In the genomic region with DNA sequence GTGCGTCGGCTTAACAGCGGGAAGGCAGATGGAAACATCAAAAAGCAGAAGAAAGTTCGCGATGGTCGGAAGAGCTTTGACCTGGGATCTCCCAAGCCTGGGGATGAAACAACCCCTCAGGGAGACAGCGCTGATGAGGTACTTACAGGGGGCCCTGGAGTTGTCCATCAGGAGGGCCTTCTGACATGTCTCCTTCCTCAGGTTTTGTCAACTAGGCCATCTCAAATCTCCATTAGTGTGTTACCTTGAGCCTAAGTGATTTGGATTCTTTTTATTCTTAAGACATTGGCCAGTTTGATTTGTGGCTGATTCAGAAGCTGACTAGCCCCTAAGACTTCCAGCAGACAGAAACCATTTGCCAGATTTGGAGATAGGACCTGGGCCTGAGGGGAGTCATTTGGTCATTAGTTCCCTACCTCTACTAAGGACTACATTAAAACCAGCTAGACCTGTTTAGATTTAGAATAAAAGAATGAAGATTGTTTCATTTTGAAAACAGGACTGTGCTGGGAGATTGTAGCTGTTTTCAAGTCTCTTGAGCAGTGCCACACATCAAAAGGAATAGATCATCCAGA, we compare ENCODE assay signal across 1 cellular context.
TF ChIP-seq lines count a peak whose summit lies in the region.

No MANE protein-coding gene starts in this region.

TF ChIP-seq in WTC11, 78 proteins besides CTCF, POLR2A, EP300 and RAD21 (continued from another document):
- TF ChIP-seq, protein P1, sequence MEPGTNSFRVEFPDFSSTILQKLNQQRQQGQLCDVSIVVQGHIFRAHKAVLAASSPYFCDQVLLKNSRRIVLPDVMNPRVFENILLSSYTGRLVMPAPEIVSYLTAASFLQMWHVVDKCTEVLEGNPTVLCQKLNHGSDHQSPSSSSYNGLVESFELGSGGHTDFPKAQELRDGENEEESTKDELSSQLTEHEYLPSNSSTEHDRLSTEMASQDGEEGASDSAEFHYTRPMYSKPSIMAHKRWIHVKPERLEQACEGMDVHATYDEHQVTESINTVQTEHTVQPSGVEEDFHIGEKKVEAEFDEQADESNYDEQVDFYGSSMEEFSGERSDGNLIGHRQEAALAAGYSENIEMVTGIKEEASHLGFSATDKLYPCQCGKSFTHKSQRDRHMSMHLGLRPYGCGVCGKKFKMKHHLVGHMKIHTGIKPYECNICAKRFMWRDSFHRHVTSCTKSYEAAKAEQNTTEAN (CRISPR knock-in tag; IDR thresholded peaks at IDR 0.05): no peak
- TF ChIP-seq, protein P2, sequence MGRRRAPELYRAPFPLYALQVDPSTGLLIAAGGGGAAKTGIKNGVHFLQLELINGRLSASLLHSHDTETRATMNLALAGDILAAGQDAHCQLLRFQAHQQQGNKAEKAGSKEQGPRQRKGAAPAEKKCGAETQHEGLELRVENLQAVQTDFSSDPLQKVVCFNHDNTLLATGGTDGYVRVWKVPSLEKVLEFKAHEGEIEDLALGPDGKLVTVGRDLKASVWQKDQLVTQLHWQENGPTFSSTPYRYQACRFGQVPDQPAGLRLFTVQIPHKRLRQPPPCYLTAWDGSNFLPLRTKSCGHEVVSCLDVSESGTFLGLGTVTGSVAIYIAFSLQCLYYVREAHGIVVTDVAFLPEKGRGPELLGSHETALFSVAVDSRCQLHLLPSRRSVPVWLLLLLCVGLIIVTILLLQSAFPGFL (CRISPR knock-in tag; IDR thresholded peaks at IDR 0.05; ENCODE audit: borderline replicate concordance): no peak
- no peak for TF ChIP-seq ZNF423 (CRISPR knock-in tag; IDR thresholded peaks at IDR 0.05)
- TF ChIP-seq, protein P3, sequence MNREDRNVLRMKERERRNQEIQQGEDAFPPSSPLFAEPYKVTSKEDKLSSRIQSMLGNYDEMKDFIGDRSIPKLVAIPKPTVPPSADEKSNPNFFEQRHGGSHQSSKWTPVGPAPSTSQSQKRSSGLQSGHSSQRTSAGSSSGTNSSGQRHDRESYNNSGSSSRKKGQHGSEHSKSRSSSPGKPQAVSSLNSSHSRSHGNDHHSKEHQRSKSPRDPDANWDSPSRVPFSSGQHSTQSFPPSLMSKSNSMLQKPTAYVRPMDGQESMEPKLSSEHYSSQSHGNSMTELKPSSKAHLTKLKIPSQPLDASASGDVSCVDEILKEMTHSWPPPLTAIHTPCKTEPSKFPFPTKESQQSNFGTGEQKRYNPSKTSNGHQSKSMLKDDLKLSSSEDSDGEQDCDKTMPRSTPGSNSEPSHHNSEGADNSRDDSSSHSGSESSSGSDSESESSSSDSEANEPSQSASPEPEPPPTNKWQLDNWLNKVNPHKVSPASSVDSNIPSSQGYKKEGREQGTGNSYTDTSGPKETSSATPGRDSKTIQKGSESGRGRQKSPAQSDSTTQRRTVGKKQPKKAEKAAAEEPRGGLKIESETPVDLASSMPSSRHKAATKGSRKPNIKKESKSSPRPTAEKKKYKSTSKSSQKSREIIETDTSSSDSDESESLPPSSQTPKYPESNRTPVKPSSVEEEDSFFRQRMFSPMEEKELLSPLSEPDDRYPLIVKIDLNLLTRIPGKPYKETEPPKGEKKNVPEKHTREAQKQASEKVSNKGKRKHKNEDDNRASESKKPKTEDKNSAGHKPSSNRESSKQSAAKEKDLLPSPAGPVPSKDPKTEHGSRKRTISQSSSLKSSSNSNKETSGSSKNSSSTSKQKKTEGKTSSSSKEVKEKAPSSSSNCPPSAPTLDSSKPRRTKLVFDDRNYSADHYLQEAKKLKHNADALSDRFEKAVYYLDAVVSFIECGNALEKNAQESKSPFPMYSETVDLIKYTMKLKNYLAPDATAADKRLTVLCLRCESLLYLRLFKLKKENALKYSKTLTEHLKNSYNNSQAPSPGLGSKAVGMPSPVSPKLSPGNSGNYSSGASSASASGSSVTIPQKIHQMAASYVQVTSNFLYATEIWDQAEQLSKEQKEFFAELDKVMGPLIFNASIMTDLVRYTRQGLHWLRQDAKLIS (CRISPR knock-in tag; IDR thresholded peaks at IDR 0.05; ENCODE audit: borderline replicate concordance): no peak
TF ChIP-seq in WTC11: peak in this region for 0.
